Comparison of ENCODE assay signal across 21 cellular contexts in the genomic region with DNA sequence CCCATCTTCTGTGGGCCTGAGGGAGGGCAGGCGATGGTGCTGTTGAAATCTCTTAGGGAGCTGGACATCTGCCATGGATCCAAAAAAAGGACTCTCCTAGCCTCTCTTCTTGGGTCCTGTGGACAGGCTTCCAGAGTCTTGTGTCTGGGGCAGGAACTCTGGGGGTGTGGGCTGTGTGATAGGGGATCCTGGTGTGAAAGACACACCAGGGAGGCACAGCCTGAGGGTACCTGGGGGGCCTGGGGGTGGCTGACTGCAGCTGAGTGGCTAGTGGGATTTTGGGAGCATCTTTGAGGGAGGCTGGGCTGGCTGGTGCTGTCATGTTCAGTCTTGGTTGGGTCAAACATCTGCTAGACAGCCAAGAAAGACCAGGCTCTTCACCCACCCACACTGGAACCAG. TPM values are rescaled to one million over a fixed set of nuclear protein-coding genes. Genes with fewer than 3 reads are reported as not detected.
"Had no signal": no experiment of that assay in that cellular context is flagged by ENCODE, and none has a peak within 500 bp of the region (broad histone marks: within the 10 kb centered on the region; RNA-seq: fewer than 3 reads in every experiment).

No MANE protein-coding gene starts in this region.

- H3K4me3 ChIP-seq: MG63 had no signal

- ATAC-seq: HepG2 had no signal

- H3K27ac ChIP-seq: RWPE1 had no signal

- H3K36me3 ChIP-seq: MG63 had no signal

- DNase-seq: IMR-90, Karpas-422, KG1, MG63, NCI-H1092, NCI-H1105 treated with DMSO at 0.1 percent for 48 hours, NCI-H1694 treated with DMSO at 0.1 percent for 48 hours, NCI-H1930, NCI-H2081 treated with DMSO at 0.1 percent for 48 hours, NCI-H2171, NCI-H226, NCI-H446, NCI-H510A, NCI-H524 treated with DMSO at 0.1 percent for 48 hours, NCI-H774, SHP77, SK-N-SH had no signal

- H3K27me3 ChIP-seq: MG63 had no signal

- H3K9me3 ChIP-seq: MG63, SK-N-SH had no signal

RNA-seq across cellular contexts. Expression of gene KRT83, which starts 1.8 kb away (rescaled TPM):
- total RNA-seq: HepG2, IMR-90, SK-MEL-5 had no signal

RNA-seq across cellular contexts. Expression of gene KRT81, which starts 31.7 kb away (rescaled TPM):
- total RNA-seq: HepG2 had no signal

RNA-seq across cellular contexts. Expression of gene KRT85, which starts 44.3 kb away (rescaled TPM):
- total RNA-seq: HepG2, HT1080, IMR-90, SK-MEL-5 had no signal

RNA-seq across cellular contexts. Expression of gene KRT86, which starts 48.6 kb away (rescaled TPM):
- total RNA-seq: HepG2, IMR-90, SK-MEL-5 had no signal
